ENCODE assay signal across 1 cellular context in the genomic region with DNA sequence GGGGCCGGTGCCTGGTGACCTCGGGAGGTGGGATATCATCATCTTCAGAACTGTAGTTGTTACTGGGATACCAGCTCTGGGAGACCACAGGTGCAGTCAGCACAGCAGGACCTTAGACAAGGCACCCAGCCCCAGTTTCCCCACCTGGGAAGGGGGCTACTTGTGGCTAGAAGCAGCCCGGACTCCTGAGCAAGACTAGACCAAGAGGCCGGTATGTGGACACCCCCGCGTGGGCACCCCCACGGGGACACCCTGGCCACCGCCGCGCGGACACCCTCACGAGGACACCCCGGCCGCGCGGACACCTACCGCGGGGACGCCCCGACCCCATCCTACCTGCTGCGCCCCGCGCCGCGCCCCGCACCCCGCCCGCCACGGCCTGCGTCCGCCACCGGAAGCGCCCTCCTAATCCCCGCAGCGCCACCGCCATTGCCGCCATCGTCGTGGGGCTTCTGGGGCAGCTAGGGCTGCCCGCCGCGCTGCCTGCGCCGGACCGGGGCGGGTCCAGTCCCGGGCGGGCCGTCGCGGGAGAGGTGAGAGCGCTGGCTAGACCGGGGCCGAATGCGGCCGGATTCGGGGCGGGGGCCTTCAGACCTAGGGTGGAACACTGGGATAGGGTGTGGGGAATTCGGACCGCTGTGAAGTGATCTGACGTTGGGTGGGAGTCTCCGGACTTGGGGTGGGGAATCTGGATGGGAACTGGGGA.
TF ChIP-seq lines count a peak whose summit lies in the region.

Gene COMT, plus strand, starts transcription at position 408 of the 706 bp plus-strand sequence. CDS start 20,755 bp downstream, outside the sequence.
Gene TXNRD2, minus strand, starts transcription at position 454 of the 706 bp plus-strand sequence. Its CDS starts 15 bp downstream, at position 439.

TF ChIP-seq in K562, 482 proteins besides CTCF, POLR2A, EP300 and RAD21 (continued from another document and continues in another):
- no peak for TF ChIP-seq ZBTB40 (IDR thresholded peaks at IDR 0.05)
- TF ChIP-seq ZBTB40 (CRISPR knock-in tag; IDR thresholded peaks at IDR 0.05): no peak
- peak; percentile 84 for TF ChIP-seq ETS2 (tag; IDR thresholded peaks at IDR 0.05; ENCODE audit: borderline replicate concordance, poor library complexity, severe bottlenecking)
- no peak for TF ChIP-seq BRCA1 (IDR thresholded peaks at IDR 0.05)
- TF ChIP-seq BRCA1 (CRISPR knock-in tag; IDR thresholded peaks at IDR 0.05): no peak
- TF ChIP-seq RBM22 (IDR thresholded peaks at IDR 0.05; ENCODE audit: low read depth, low read length, poor library complexity, severe bottlenecking): peak; percentile 96
- peak; percentile 86 for TF ChIP-seq E2F1 (CRISPR knock-in tag; IDR thresholded peaks at IDR 0.05)
- TF ChIP-seq CXXC5 (CRISPR knock-in tag; IDR thresholded peaks at IDR 0.05): peak; percentile 96
- TF ChIP-seq ZNF354B (CRISPR knock-in tag; IDR thresholded peaks at IDR 0.05): 0 out of 2 replicates have a peak, but pooled peaks have one; percentile 9
- peak; percentile 73 for TF ChIP-seq POU5F1 (IDR thresholded peaks at IDR 0.05; ENCODE audit: borderline replicate concordance, low read depth, low read length, partially characterized antibody)
- TF ChIP-seq LEF1 (IDR thresholded peaks at IDR 0.05): no peak
- TF ChIP-seq GTF2E2 (tag; IDR thresholded peaks at IDR 0.05): no peak
- TF ChIP-seq ZNF75A (CRISPR knock-in tag; IDR thresholded peaks at IDR 0.05): 0 out of 2 replicates have a peak, but pooled peaks have one; percentile 34
- TF ChIP-seq ESRRB (CRISPR knock-in tag; IDR thresholded peaks at IDR 0.05; ENCODE audit: borderline replicate concordance): no peak
- no peak for TF ChIP-seq ZNF644 (tag; IDR thresholded peaks at IDR 0.05; ENCODE audit: low read depth)
- TF ChIP-seq SPI1 (IDR thresholded peaks at IDR 0.05; ENCODE audit: borderline replicate concordance, low read depth, low read length): no peak
- TF ChIP-seq ATF6 (CRISPR knock-in tag; IDR thresholded peaks at IDR 0.05): no peak
- TF ChIP-seq RBM25 (IDR thresholded peaks at IDR 0.05; ENCODE audit: low read depth, low read length, severe bottlenecking): peak; percentile 35
- TF ChIP-seq ZNF778 (CRISPR knock-in tag; IDR thresholded peaks at IDR 0.05): no peak
- no peak for TF ChIP-seq AFF4 (CRISPR knock-in tag; IDR thresholded peaks at IDR 0.05)
- no peak for TF ChIP-seq THRA (IDR thresholded peaks at IDR 0.05)
- peak; percentile 57; the same call in 1 of the 2 replicates for TF ChIP-seq ZSCAN32 (CRISPR knock-in tag; IDR thresholded peaks at IDR 0.05)
- no peak for TF ChIP-seq CEBPB (tag; IDR thresholded peaks at IDR 0.05)
- TF ChIP-seq ARID1B (IDR thresholded peaks at IDR 0.05): no peak
- no peak for TF ChIP-seq GTF3C2 (IDR thresholded peaks at IDR 0.05; ENCODE audit: borderline replicate concordance, extremely low read depth, insufficient read length)
- peak; percentile 95 for TF ChIP-seq SAFB (IDR thresholded peaks at IDR 0.05; ENCODE audit: borderline replicate concordance, low read depth, low read length)
- TF ChIP-seq OTX1 (CRISPR knock-in tag; IDR thresholded peaks at IDR 0.05): peak; percentile 93
- no peak for TF ChIP-seq SIX5 (IDR thresholded peaks at IDR 0.05; ENCODE audit: borderline replicate concordance in 1 of 2, insufficient read depth in 1 of 2, low read depth in 1 of 2, low read length in 2 of 2)
- TF ChIP-seq TSC22D4 (tag; IDR thresholded peaks at IDR 0.05): no peak
- TF ChIP-seq NR4A1 (CRISPR knock-in tag; IDR thresholded peaks at IDR 0.05): peak; percentile 20; the same call in 1 of the 2 replicates
- no peak for TF ChIP-seq NR4A1 (tag; IDR thresholded peaks at IDR 0.05)
- TF ChIP-seq ZNF444 (CRISPR knock-in tag; IDR thresholded peaks at IDR 0.05): 0 out of 2 replicates have a peak, but pooled peaks have one; percentile 6
- TF ChIP-seq CC2D1A (IDR thresholded peaks at IDR 0.05): no peak
- TF ChIP-seq MECOM (CRISPR knock-in tag; IDR thresholded peaks at IDR 0.05): no peak
- no peak for TF ChIP-seq RNF2 (IDR thresholded peaks at IDR 0.05)
- TF ChIP-seq THAP7 (CRISPR knock-in tag; IDR thresholded peaks at IDR 0.05): peak; percentile 31; the same call in 1 of the 2 replicates
- TF ChIP-seq ZNF436 (CRISPR knock-in tag; IDR thresholded peaks at IDR 0.05): peak; percentile 67
